Comparison of ENCODE assay signal across 27 cellular contexts in genomic region chr1:6928106-6928885, GRCh38.
"Had no signal": no experiment of that assay in that cellular context is flagged by ENCODE, and none has a peak within 500 bp of the region (broad histone marks: within the 10 kb centered on the region; RNA-seq: fewer than 3 reads in every experiment).

No MANE protein-coding gene starts in this region.

- ATAC-seq: activated T-cell treated with anti-CD3 and anti-CD28 coated beads, Interleukin-2, amount 50 U/mL, for 72 hours; SK-N-SH treated with all-trans-retinoic acid at 6 μM for 48 hours had no signal

- H3K4me1 Mint-ChIP-seq: activated B cell treated with CpG ODN at 0.5 μM for 24 hours; activated CD4-positive, alpha-beta memory T cell treated with anti-CD3 and anti-CD28 coated beads, Interleukin-2, amount 10 ng/mL, durations not matched to agents 7 days and 5 days; activated CD4-positive, alpha-beta T cell treated with anti-CD3 and anti-CD28 coated beads, Interleukin-2, amount 10 ng/mL, durations not matched to agents 7 days and 5 days had no signal

- H3K27ac Mint-ChIP-seq: activated B cell treated with CpG ODN at 0.5 μM for 24 hours; activated CD4-positive, alpha-beta memory T cell treated with anti-CD3 and anti-CD28 coated beads, Interleukin-2, amount 10 ng/mL, durations not matched to agents 7 days and 5 days; activated CD4-positive, alpha-beta T cell treated with anti-CD3 and anti-CD28 coated beads, Interleukin-2, amount 10 ng/mL, durations not matched to agents 7 days and 5 days; activated naive CD8-positive, alpha-beta T cell; activated T-cell treated with anti-CD3 and anti-CD28 coated beads, Interleukin-2, amount 50 U/mL, for 72 hours had no signal

- H3K27me3 ChIP-seq: cardiac muscle cell, Peyer's patch had no signal

- FAIRE-seq: astrocyte, colon had no signal

- H3K36me3 Mint-ChIP-seq: activated naive CD8-positive, alpha-beta T cell had no signal

- H3K4me3 ChIP-seq: cardiac muscle cell, Peyer's patch, SJCRH30 had no signal

- DNase-seq: activated B cell treated with CpG ODN at 0.5 μM for 24 hours; activated CD4-positive, alpha-beta memory T cell treated with anti-CD3 and anti-CD28 coated beads, Interleukin-2, amount 10 ng/mL, durations not matched to agents 7 days and 5 days; activated CD4-positive, alpha-beta T cell treated with anti-CD3 and anti-CD28 coated beads for 1 hour; activated CD4-positive, alpha-beta T cell treated with anti-CD3 and anti-CD28 coated beads, Interleukin-2, amount 10 ng/mL, durations not matched to agents 7 days and 5 days; activated naive CD4-positive, alpha-beta T cell treated with Interleukin-2 at 50 U/mL for 16 hours; activated T-cell treated with anti-CD3 and anti-CD28 coated beads for 4 hours; activated T-cell treated with anti-CD3 and anti-CD28 coated beads, Interleukin-2, amount 50 U/mL, for 72 hours; amygdala; KG1; NCI-H1092 treated with DMSO at 0.1 percent for 48 hours; NCI-H1417 treated with DMSO at 0.1 percent for 48 hours; NCI-H1694; NCI-H2029; NCI-H2107; NCI-H446; NCI-H524; Peyer's patch; Right ventricle myocardium superior; SJCRH30; SW 1271 had no signal

- H3K4me1 ChIP-seq: Peyer's patch, SJCRH30 had no signal

- H3K27me3 Mint-ChIP-seq: activated CD4-positive, alpha-beta T cell treated with anti-CD3 and anti-CD28 coated beads, Interleukin-2, amount 10 ng/mL, durations not matched to agents 7 days and 5 days had no signal

- H3K4me3 Mint-ChIP-seq: activated B cell treated with CpG ODN at 0.5 μM for 24 hours; activated CD4-positive, alpha-beta memory T cell treated with anti-CD3 and anti-CD28 coated beads, Interleukin-2, amount 10 ng/mL, durations not matched to agents 7 days and 5 days; activated CD4-positive, alpha-beta T cell treated with anti-CD3 and anti-CD28 coated beads, Interleukin-2, amount 10 ng/mL, durations not matched to agents 7 days and 5 days; activated naive CD8-positive, alpha-beta T cell; activated T-cell treated with anti-CD3 and anti-CD28 coated beads, Interleukin-2, amount 50 U/mL, for 72 hours; brain had no signal

- H3K36me3 ChIP-seq: cardiac muscle cell, Peyer's patch, SJCRH30 had no signal

- H3K9me3 ChIP-seq: Peyer's patch, SJCRH30 had no signal

- H3K27ac ChIP-seq: cardiac muscle cell, Peyer's patch, RWPE1, SJCRH30 had no signal
